ENCODE assay signal across 23 cellular contexts in the genomic region with DNA sequence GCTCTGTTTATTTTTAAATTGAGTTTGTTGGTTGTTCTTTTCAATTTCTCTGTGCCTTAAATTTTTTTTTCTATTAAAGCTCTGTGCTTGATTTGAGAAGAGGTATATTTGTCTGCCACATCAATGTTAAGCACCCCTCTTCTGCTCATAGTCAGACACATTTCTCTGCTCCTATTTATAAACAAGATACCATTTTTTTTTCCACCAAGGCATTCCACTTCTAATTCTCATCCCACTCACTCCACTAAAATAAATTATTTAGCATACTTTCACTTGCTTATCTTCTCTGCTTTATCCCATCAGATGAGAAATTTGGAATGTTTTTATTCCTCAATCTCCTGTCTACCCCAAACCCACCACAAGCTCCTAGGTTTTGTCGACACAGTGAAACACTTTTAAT.
DNase-seq lines count a peak whose midpoint lies in the region; ATAC-seq and TF ChIP-seq lines count a peak whose summit lies in the region.
"Had no signal": no experiment of that assay in that cellular context is flagged by ENCODE, and none has a peak within 500 bp of the region (broad histone marks: within the 10 kb centered on the region; RNA-seq: fewer than 3 reads in every experiment).

No MANE protein-coding gene starts in this region.

- no peak overlapping the region for H2AK5ac ChIP-seq in IMR-90 (ENCODE audit: low read depth, low read length)

- H3K9me3 Mint-ChIP-seq in nephron: no peaks in the 10 kb centered on the region
- no peaks in the 10 kb centered on the region for H3K9me3 Mint-ChIP-seq in stimulated activated naive B cell treated with anti-CD40 and anti-IgM and Interleukin-4, amounts not matched to agents 10 μg/mL and 1 μg/mL and 100 μg/mL, for 72 hours
- H3K9me3 Mint-ChIP-seq: CD4-positive, alpha-beta T cell; CD8-positive, alpha-beta memory T cell; GM23338; H9 had no signal

- H3K4ac ChIP-seq in IMR-90 (ENCODE audit: low read depth, low read length): no peak overlapping the region

- no peak overlapping the region for H3K14ac ChIP-seq in IMR-90 (replicated peaks; ENCODE audit: low read depth, low read length)

- no peak overlapping the region for H3K56ac ChIP-seq in IMR-90 (ENCODE audit: extremely low read depth, insufficient read depth, low read length)

- dilution Hi-C loops in IMR-90 (cut with HindIII; ENCODE audit: low sequenced_read_pairs, unreplicated experiment): no loop called here

- H2BK15ac ChIP-seq in IMR-90 (ENCODE audit: low read depth, low read length): no peak overlapping the region

- H3K4me1 Mint-ChIP-seq in nephron: peaks cover 11% of the 10 kb centered on the region
- H3K4me1 Mint-ChIP-seq in stimulated activated naive B cell treated with anti-CD40 and anti-IgM and Interleukin-4, amounts not matched to agents 10 μg/mL and 1 μg/mL and 100 μg/mL, for 72 hours: no peaks in the 10 kb centered on the region
- H3K4me1 Mint-ChIP-seq: CD14-positive monocyte; CD8-positive, alpha-beta memory T cell; GM23338; H9 had no signal

- H3K18ac ChIP-seq in IMR-90 (ENCODE audit: low read depth, low read length): no peak overlapping the region; the same call in 1 of the 2 replicates

- H3K9ac ChIP-seq in IMR-90 (ENCODE audit: low read depth, low read length): no peak overlapping the region
- H3K9ac ChIP-seq: BLaER1 treated with 17β-estradiol and CSF1 and Interleukin-3, amounts not matched to agents 10 nM and 100 nM had no signal

- H3K27ac Mint-ChIP-seq in nephron: peak overlapping the region; percentile 2 to 56 (median 15)
- H3K27ac Mint-ChIP-seq in stimulated activated naive B cell treated with anti-CD40 and anti-IgM and Interleukin-4, amounts not matched to agents 10 μg/mL and 1 μg/mL and 100 μg/mL, for 72 hours: no peak overlapping the region
- H3K27ac Mint-ChIP-seq: CD14-positive monocyte; CD4-positive, alpha-beta T cell; CD8-positive, alpha-beta memory T cell; GM23338 had no signal

- H4K91ac ChIP-seq in IMR-90 (ENCODE audit: insufficient read depth, low read depth, low read length): no peak overlapping the region

- no peak overlapping the region for H3K4me3 Mint-ChIP-seq in nephron
- H3K4me3 Mint-ChIP-seq in stimulated activated naive B cell treated with anti-CD40 and anti-IgM and Interleukin-4, amounts not matched to agents 10 μg/mL and 1 μg/mL and 100 μg/mL, for 72 hours: no peak overlapping the region
- H3K4me3 Mint-ChIP-seq: CD14-positive monocyte; CD4-positive, alpha-beta T cell; CD8-positive, alpha-beta memory T cell; GM23338; H9 had no signal

- TF ChIP-seq CTCF in IMR-90 (conservative IDR thresholded peaks at IDR 0.05; ENCODE audit: low read depth, low read length): no peak
- no peak for TF ChIP-seq CTCF in nephron (IDR thresholded peaks at IDR 0.05; ENCODE audit: unreplicated experiment in 3 of 3)

- H3K79me1 ChIP-seq in IMR-90 (ENCODE audit: low read depth in 1 of 2, low read length in 2 of 2): no peaks in the 10 kb centered on the region

- TF ChIP-seq RAD21 in IMR-90 (IDR thresholded peaks at IDR 0.05; ENCODE audit: low read length): no peak

- no peak for TF ChIP-seq POLR2A in IMR-90 (IDR thresholded peaks at IDR 0.05; ENCODE audit: low read depth, low read length)

- H2BK5ac ChIP-seq in IMR-90 (ENCODE audit: low read depth, low read length, poor library complexity, severe bottlenecking): peak overlapping the region; percentile 67

- peak overlapping the region; percentile 57; the same call in 1 of the 2 replicates for H3K4me2 ChIP-seq in IMR-90 (ENCODE audit: low read depth, low read length)
- H3K4me2 ChIP-seq: A549; BLaER1 treated with 17β-estradiol and CSF1 and Interleukin-3, amounts not matched to agents 10 nM and 100 nM; GM23338 had no signal

- no peak overlapping the region for H3K27ac ChIP-seq in IMR-90 (ENCODE audit: insufficient read depth, low read length)
- H3K27ac ChIP-seq: A549; BLaER1 treated with 17β-estradiol and CSF1 and Interleukin-3, amounts not matched to agents 10 nM and 100 nM had no signal

- no peak overlapping the region; the same call in 1 of the 2 replicates for H2BK120ac ChIP-seq in IMR-90 (ENCODE audit: low read depth, low read length)

- H3K4me1 ChIP-seq in IMR-90 (ENCODE audit: control insufficient read depth, insufficient read depth, low read length): peaks cover 6% of the 10 kb centered on the region
- H3K4me1 ChIP-seq: A549; BE2C; BLaER1 treated with 17β-estradiol and CSF1 and Interleukin-3, amounts not matched to agents 10 nM and 100 nM had no signal

- no peaks in the 10 kb centered on the region for H3K36me3 ChIP-seq in IMR-90 (ENCODE audit: control insufficient read depth, insufficient read depth, low read length)
- H3K36me3 ChIP-seq: BE2C; BLaER1 treated with 17β-estradiol and CSF1 and Interleukin-3, amounts not matched to agents 10 nM and 100 nM had no signal

- intact Hi-C loops in IMR-90 (cut with micrococcal nuclease): no loop called here

- H4K5ac ChIP-seq in IMR-90 (ENCODE audit: low read depth, low read length): no peak overlapping the region

- DNase-seq in IMR-90 (peak; percentile 63), amniotic epithelial cell (ENCODE audit: low read depth) (peak; percentile 29)
- no peak for DNase-seq in stimulated activated naive B cell treated with anti-CD40 and anti-IgM and Interleukin-4, amounts not matched to agents 10 μg/mL and 1 μg/mL and 100 μg/mL, for 72 hours
- DNase-seq: 8988T; ACHN; AML-193; BE2C; CD4-positive, alpha-beta T cell; CD8-positive, alpha-beta memory T cell; DMS 273 treated with DMSO at 0.1 percent for 48 hours; DMS79; EL; GDM1; H9 had no signal

- no peak overlapping the region for H2AFZ ChIP-seq in IMR-90 (replicated peaks; ENCODE audit: low read length, poor library complexity)
- H2AFZ ChIP-seq: GM23338 had no signal

- no peaks in the 10 kb centered on the region for H3K36me3 Mint-ChIP-seq in nephron (ENCODE audit: low read depth)
- no peaks in the 10 kb centered on the region for H3K36me3 Mint-ChIP-seq in stimulated activated naive B cell treated with anti-CD40 and anti-IgM and Interleukin-4, amounts not matched to agents 10 μg/mL and 1 μg/mL and 100 μg/mL, for 72 hours
- H3K36me3 Mint-ChIP-seq: CD14-positive monocyte; CD8-positive, alpha-beta memory T cell had no signal

- CTCF ChIA-PET in IMR-90 (lab: Yijun Ruan, JAX): interaction anchor here (0.6 kb wide), 1 partner anchor 9 kb away, joined by 4 read pairs; no protein-coding TSS in a partner anchor

- no CpG with 5 or more reads among the region's 1 CpG for WGBS in IMR-90 (ENCODE audit: extremely low coverage in 2 of 2, insufficient read length in 1 of 2), 2 experiments

- BruUV-seq in IMR-90 (replicated peaks; lab: Mats Ljungman, UMichigan): no TSS peak

- no peak overlapping the region for H3K23ac ChIP-seq in IMR-90 (ENCODE audit: low read depth, low read length)

- H2AK9ac ChIP-seq in IMR-90 (replicated peaks; ENCODE audit: low read depth, low read length, poor library complexity): no peak overlapping the region

- no peaks in the 10 kb centered on the region for H3K27me3 Mint-ChIP-seq in nephron (ENCODE audit: low read depth)
- H3K27me3 Mint-ChIP-seq in stimulated activated naive B cell treated with anti-CD40 and anti-IgM and Interleukin-4, amounts not matched to agents 10 μg/mL and 1 μg/mL and 100 μg/mL, for 72 hours: no peaks in the 10 kb centered on the region

- in situ Hi-C loops in IMR-90 (cut with MboI; ENCODE audit: low sequenced_read_pairs): no loop called here

- no peak overlapping the region for H2BK20ac ChIP-seq in IMR-90 (ENCODE audit: low read depth, low read length)

- POLR2A ChIA-PET in IMR-90 (lab: Charles Lee; ENCODE audit: unreplicated experiment): interaction anchor here (0.6 to 0.9 kb wide), 3 partner anchors 21 to 126 kb away, joined by 3 to 4 read pairs (median 3); no protein-coding TSS in a partner anchor

- H4K8ac ChIP-seq in IMR-90 (ENCODE audit: low read depth in 2 of 2, low read length in 2 of 2): 0 out of 4 replicates have a peak overlapping the region, but pooled peaks of 1 of the 2 experiments have one; percentile 30

- no peaks in the 10 kb centered on the region for H3K27me3 ChIP-seq in IMR-90 (ENCODE audit: control insufficient read depth, insufficient read depth, low read length)
- H3K27me3 ChIP-seq: BE2C; BLaER1 treated with 17β-estradiol and CSF1 and Interleukin-3, amounts not matched to agents 10 nM and 100 nM had no signal

- ATAC-seq in IMR-90 (ENCODE audit: low read depth) (peak; percentile 78), GM21786 (IDR thresholded peaks at IDR 0.05; ENCODE audit: unreplicated experiment) (no peak), HG03135 (IDR thresholded peaks at IDR 0.05; ENCODE audit: unreplicated experiment) (no peak)
- no peak for ATAC-seq in stimulated activated naive B cell treated with anti-CD40 and anti-IgM and Interleukin-4, amounts not matched to agents 10 μg/mL and 1 μg/mL and 100 μg/mL, for 72 hours (replicated peaks)
- ATAC-seq: A549, GM12878, GM23338, HCT116 had no signal

- H4K20me1 ChIP-seq in IMR-90 (ENCODE audit: insufficient read depth, low read length): no peaks in the 10 kb centered on the region
- H4K20me1 ChIP-seq: BLaER1 treated with 17β-estradiol and CSF1 and Interleukin-3, amounts not matched to agents 10 nM and 100 nM had no signal

- no peaks in the 10 kb centered on the region for H3K9me3 ChIP-seq in IMR-90 (ENCODE audit: control insufficient read depth, insufficient read depth, low read length)
- H3K9me3 ChIP-seq: A549; BE2C; BLaER1 treated with 17β-estradiol and CSF1 and Interleukin-3, amounts not matched to agents 10 nM and 100 nM had no signal

- no peaks in the 10 kb centered on the region for H3K9me1 ChIP-seq in IMR-90 (ENCODE audit: insufficient read depth, low read length)

- H3K4me3 ChIP-seq in IMR-90 (ENCODE audit: insufficient read depth, low read depth, low read length): no peak overlapping the region
- H3K4me3 ChIP-seq: A549; BLaER1 treated with 17β-estradiol and CSF1 and Interleukin-3, amounts not matched to agents 10 nM and 100 nM; GM12878; GM23338 had no signal

TF ChIP-seq in IMR-90, 13 proteins besides CTCF, POLR2A, EP300 and RAD21 (continues in another document):
- TF ChIP-seq MAZ (IDR thresholded peaks at IDR 0.05; ENCODE audit: borderline replicate concordance, low read depth, low read length): no peak
- no peak for TF ChIP-seq FOS (IDR thresholded peaks at IDR 0.05; ENCODE audit: low read depth, low read length)
- TF ChIP-seq, protein P1, sequence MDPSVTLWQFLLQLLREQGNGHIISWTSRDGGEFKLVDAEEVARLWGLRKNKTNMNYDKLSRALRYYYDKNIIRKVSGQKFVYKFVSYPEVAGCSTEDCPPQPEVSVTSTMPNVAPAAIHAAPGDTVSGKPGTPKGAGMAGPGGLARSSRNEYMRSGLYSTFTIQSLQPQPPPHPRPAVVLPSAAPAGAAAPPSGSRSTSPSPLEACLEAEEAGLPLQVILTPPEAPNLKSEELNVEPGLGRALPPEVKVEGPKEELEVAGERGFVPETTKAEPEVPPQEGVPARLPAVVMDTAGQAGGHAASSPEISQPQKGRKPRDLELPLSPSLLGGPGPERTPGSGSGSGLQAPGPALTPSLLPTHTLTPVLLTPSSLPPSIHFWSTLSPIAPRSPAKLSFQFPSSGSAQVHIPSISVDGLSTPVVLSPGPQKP (IDR thresholded peaks at IDR 0.05; ENCODE audit: borderline replicate concordance, low read depth, low read length): no peak
- no peak for TF ChIP-seq CEBPB (IDR thresholded peaks at IDR 0.05; ENCODE audit: low read depth, low read length)
